12 cellular contexts compared by ENCODE assay signal in the genomic region with DNA sequence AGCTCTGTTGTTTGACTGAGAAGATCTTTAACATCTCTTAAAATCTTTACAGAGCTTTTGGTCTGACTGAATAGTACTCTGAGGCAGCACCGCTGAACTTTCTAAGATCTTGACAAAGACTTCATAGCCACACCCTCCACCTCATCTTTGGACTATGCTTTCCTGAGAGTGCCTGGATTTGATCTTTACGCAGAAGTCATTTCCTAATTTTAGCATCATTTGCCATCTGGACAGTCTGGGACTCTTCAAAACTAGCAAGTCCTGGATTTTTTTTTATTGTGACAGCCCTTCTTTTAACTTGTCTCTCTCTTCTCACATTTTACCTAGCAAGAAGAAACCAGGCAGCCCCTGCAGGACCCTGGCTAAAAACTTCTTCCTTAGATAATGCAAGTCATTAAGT.
DNase-seq lines count a peak whose midpoint lies in the region; ATAC-seq and TF ChIP-seq lines count a peak whose summit lies in the region.
"Had no signal": no experiment of that assay in that cellular context is flagged by ENCODE, and none has a peak within 500 bp of the region (broad histone marks: within the 10 kb centered on the region; RNA-seq: fewer than 3 reads in every experiment).

No MANE protein-coding gene starts in this region.

- H4K8ac ChIP-seq in mesenchymal stem cell (ENCODE audit: low read length): no peak overlapping the region

- H2AK5ac ChIP-seq in mesenchymal stem cell (ENCODE audit: low read length, severe bottlenecking): no peak overlapping the region

- H3K36me3 ChIP-seq in mesenchymal stem cell (ENCODE audit: control insufficient read depth in 1 of 2, insufficient read depth in 2 of 2, low read depth in 1 of 2, low read length in 2 of 2) (peaks cover 14 to 32% of the 10 kb centered on the region in 2 experiments), vagina (no peaks in the 10 kb centered on the region)
- H3K36me3 ChIP-seq: cardiac muscle cell had no signal

- no peak overlapping the region for H2BK15ac ChIP-seq in mesenchymal stem cell (ENCODE audit: low read depth, poor library complexity, severe bottlenecking)

- no peak overlapping the region for H2AFZ ChIP-seq in mesenchymal stem cell (ENCODE audit: low read depth, low read length)

- no peaks in the 10 kb centered on the region for H3K9me3 Mint-ChIP-seq in activated CD4-positive, alpha-beta memory T cell treated with anti-CD3 and anti-CD28 coated beads, Interleukin-2, amount 10 ng/mL, durations not matched to agents 7 days and 5 days
- H3K9me3 Mint-ChIP-seq: WTC11 had no signal

- DNase-seq in Right ventricle myocardium inferior (ENCODE audit: missing footprints) (no peak), cardiac septum (ENCODE audit: low spot score) (no peak), epithelial cell of prostate (ENCODE audit: low read depth, low spot score) (no peak), mesenchymal stem cell (peak; percentile 66), vagina (ENCODE audit: extremely low spot score in 2 of 2) (no peak), NCI-H146 treated with DMSO at 0.1 percent for 48 hours (lab: John Stamatoyannopoulos, UW; ENCODE audit: unreplicated experiment) (no peak), retina (no peak)
- DNase-seq in activated CD4-positive, alpha-beta memory T cell treated with anti-CD3 and anti-CD28 coated beads, Interleukin-2, amount 10 ng/mL, durations not matched to agents 7 days and 5 days: no peak
- DNase-seq: activated naive CD4-positive, alpha-beta T cell treated with Interleukin-2 at 50 U/mL for 16 hours had no signal

- H3K18ac ChIP-seq in mesenchymal stem cell (ENCODE audit: low read depth in 1 of 2, low read length in 2 of 2): no peak overlapping the region

- H3K27ac ChIP-seq in epithelial cell of prostate (peak overlapping the region; percentile 98), mesenchymal stem cell (ENCODE audit: low read length, poor library complexity, severe bottlenecking) (no peak overlapping the region), vagina (peak overlapping the region; percentile 47)
- H3K27ac ChIP-seq: cardiac muscle cell had no signal

- peaks cover 24% of the 10 kb centered on the region for H3K79me1 ChIP-seq in mesenchymal stem cell (replicated peaks; ENCODE audit: low read length, poor library complexity, severe bottlenecking)

- peaks cover 17% of the 10 kb centered on the region for H3K4me1 Mint-ChIP-seq in activated CD4-positive, alpha-beta memory T cell treated with anti-CD3 and anti-CD28 coated beads, Interleukin-2, amount 10 ng/mL, durations not matched to agents 7 days and 5 days
- H3K4me1 Mint-ChIP-seq: WTC11 had no signal

- no peak overlapping the region for H3K4ac ChIP-seq in mesenchymal stem cell (ENCODE audit: low read depth in 1 of 2, low read length in 2 of 2)

- no peak overlapping the region for H3K4me3 Mint-ChIP-seq in activated CD4-positive, alpha-beta memory T cell treated with anti-CD3 and anti-CD28 coated beads, Interleukin-2, amount 10 ng/mL, durations not matched to agents 7 days and 5 days
- H3K4me3 Mint-ChIP-seq: WTC11 had no signal

- H3K9ac ChIP-seq in mesenchymal stem cell (ENCODE audit: low read length): peak overlapping the region; percentile 88

- H3K4me3 ChIP-seq in mesenchymal stem cell (ENCODE audit: insufficient read depth in 1 of 2, low read depth in 1 of 2, low read length in 2 of 2) (peak overlapping the region in 1 of 2 experiments; percentile 7), vagina (no peak overlapping the region)
- H3K4me3 ChIP-seq: cardiac muscle cell, MG63 had no signal

- no peak overlapping the region for H3K27ac Mint-ChIP-seq in activated CD4-positive, alpha-beta memory T cell treated with anti-CD3 and anti-CD28 coated beads, Interleukin-2, amount 10 ng/mL, durations not matched to agents 7 days and 5 days
- H3K27ac Mint-ChIP-seq: WTC11 had no signal

- no peaks in the 10 kb centered on the region for H3K36me3 Mint-ChIP-seq in activated CD4-positive, alpha-beta memory T cell treated with anti-CD3 and anti-CD28 coated beads, Interleukin-2, amount 10 ng/mL, durations not matched to agents 7 days and 5 days (ENCODE audit: low read depth)
- H3K36me3 Mint-ChIP-seq: WTC11 had no signal

- H3K9me3 ChIP-seq in mesenchymal stem cell (ENCODE audit: control insufficient read depth, low read length) (peaks cover 22% of the 10 kb centered on the region), vagina (no peaks in the 10 kb centered on the region)

- H3K4me2 ChIP-seq in mesenchymal stem cell (ENCODE audit: low read length, poor library complexity, severe bottlenecking): no peak overlapping the region

- POLR2A ChIA-PET in activated CD4-positive, alpha-beta memory T cell treated with anti-CD3 and anti-CD28 coated beads, Interleukin-2, amount 10 ng/mL, durations not matched to agents 7 days and 5 days (lab: Charles Lee): interaction anchor here (1.2 kb wide), 1 partner anchor 40 kb away, joined by 3 read pairs; no protein-coding TSS in a partner anchor

- H3K4me1 ChIP-seq in mesenchymal stem cell (ENCODE audit: control insufficient read depth, insufficient read depth, low read depth, low read length): peaks cover 15% of the 10 kb centered on the region
- H3K4me1 ChIP-seq in vagina: peaks cover 6% of the 10 kb centered on the region

- no peak overlapping the region for H2BK12ac ChIP-seq in mesenchymal stem cell (ENCODE audit: low read length in 2 of 2)

- H3K23ac ChIP-seq in mesenchymal stem cell (ENCODE audit: low read length in 2 of 2): no peak overlapping the region

- no peaks in the 10 kb centered on the region for H3K27me3 Mint-ChIP-seq in activated CD4-positive, alpha-beta memory T cell treated with anti-CD3 and anti-CD28 coated beads, Interleukin-2, amount 10 ng/mL, durations not matched to agents 7 days and 5 days

- intact Hi-C loops in Right ventricle myocardium inferior (cut with DNase I): no loop called here
- intact Hi-C loops in cardiac septum (cut with DNase I): no loop called here
- intact Hi-C loops in vagina (cut with DNase I): no loop called here

- 57% methylated on average over 2 of the region's 2 CpGs for WGBS in mesenchymal stem cell

- peak; percentile 43 for ATAC-seq in Right ventricle myocardium inferior
- ATAC-seq: WTC11 had no signal

- H3K27me3 ChIP-seq in mesenchymal stem cell (ENCODE audit: control insufficient read depth in 1 of 2, insufficient read depth in 1 of 2, low read length in 2 of 2): no peaks in the 10 kb centered on the region
- H3K27me3 ChIP-seq in vagina: no peaks in the 10 kb centered on the region
- H3K27me3 ChIP-seq: cardiac muscle cell, MG63 had no signal

- H3K14ac ChIP-seq in mesenchymal stem cell (ENCODE audit: low read length in 2 of 2): no peak overlapping the region

- H2BK120ac ChIP-seq in mesenchymal stem cell (ENCODE audit: low read depth, low read length): no peak overlapping the region

- CTCF ChIA-PET in activated CD4-positive, alpha-beta memory T cell treated with anti-CD3 and anti-CD28 coated beads, Interleukin-2, amount 10 ng/mL, durations not matched to agents 7 days and 5 days (lab: Charles Lee): no interaction called here

- no peak for TF ChIP-seq CTCF in vagina (IDR thresholded peaks at IDR 0.05)

- H4K91ac ChIP-seq in mesenchymal stem cell (ENCODE audit: low read length): no peak overlapping the region

- no peak overlapping the region for H2BK5ac ChIP-seq in mesenchymal stem cell (ENCODE audit: low read depth, low read length, poor library complexity, severe bottlenecking)

- no peak for TF ChIP-seq POLR2A in vagina (IDR thresholded peaks at IDR 0.05)
